ENCODE assay signal across 1 cellular context in genomic region chr2:232771870-232772269, GRCh38.
TF ChIP-seq lines count a peak whose summit lies in the region.

No MANE protein-coding gene starts in this region.

TF ChIP-seq in GM12878, 131 proteins besides CTCF, POLR2A, EP300 and RAD21:
- TF ChIP-seq, protein P1, sequence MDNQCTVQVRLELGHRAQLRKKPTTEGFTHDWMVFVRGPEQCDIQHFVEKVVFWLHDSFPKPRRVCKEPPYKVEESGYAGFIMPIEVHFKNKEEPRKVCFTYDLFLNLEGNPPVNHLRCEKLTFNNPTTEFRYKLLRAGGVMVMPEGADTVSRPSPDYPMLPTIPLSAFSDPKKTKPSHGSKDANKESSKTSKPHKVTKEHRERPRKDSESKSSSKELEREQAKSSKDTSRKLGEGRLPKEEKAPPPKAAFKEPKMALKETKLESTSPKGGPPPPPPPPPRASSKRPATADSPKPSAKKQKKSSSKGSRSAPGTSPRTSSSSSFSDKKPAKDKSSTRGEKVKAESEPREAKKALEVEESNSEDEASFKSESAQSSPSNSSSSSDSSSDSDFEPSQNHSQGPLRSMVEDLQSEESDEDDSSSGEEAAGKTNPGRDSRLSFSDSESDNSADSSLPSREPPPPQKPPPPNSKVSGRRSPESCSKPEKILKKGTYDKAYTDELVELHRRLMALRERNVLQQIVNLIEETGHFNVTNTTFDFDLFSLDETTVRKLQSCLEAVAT (IDR thresholded peaks at IDR 0.05) = no peak
- TF ChIP-seq ZBTB4 (CRISPR knock-in tag; IDR thresholded peaks at IDR 0.05) = no peak
- TF ChIP-seq REST (IDR thresholded peaks at IDR 0.05; ENCODE audit: low read depth, low read length) = no peak
- no peak for TF ChIP-seq DPF2 (IDR thresholded peaks at IDR 0.05)
- TF ChIP-seq EZH2 (IDR thresholded peaks at IDR 0.05; ENCODE audit: borderline replicate concordance, control insufficient read depth, low read depth, low read length) = no peak
- TF ChIP-seq ZNF384 (IDR thresholded peaks at IDR 0.05; ENCODE audit: borderline replicate concordance, low read depth, low read length) = no peak
